In genomic region chr6:96521625-96522468, GRCh38 we compare ENCODE assay signal across 7 cellular contexts. TPM values are rescaled to one million over a fixed set of nuclear protein-coding genes. Genes with fewer than 3 reads are reported as not detected.
DNase-seq lines count a peak whose midpoint lies in the region; ATAC-seq and TF ChIP-seq lines count a peak whose summit lies in the region.

Gene UFL1, plus strand, starts transcription at chr6:96521806. Its CDS starts 68 bp downstream, at chr6:96521874.

- no peaks in the 10 kb centered on the region for H3K9me2 ChIP-seq in hepatocyte (replicated peaks; ENCODE audit: insufficient read depth)

- H3K36me3 ChIP-seq in hepatocyte (replicated peaks; ENCODE audit: insufficient read depth, low read depth) = no peaks in the 10 kb centered on the region

- peak; percentile 99 for TF ChIP-seq POLR2A in GM18505 (IDR thresholded peaks at IDR 0.05; ENCODE audit: borderline replicate concordance, extremely low read depth, insufficient read depth, insufficient read length)

- peaks cover 43% of the 10 kb centered on the region for H3K79me2 ChIP-seq in hepatocyte

- H4K20me1 ChIP-seq in hepatocyte (ENCODE audit: insufficient read depth, poor library complexity, severe bottlenecking) = no peaks in the 10 kb centered on the region

- H2AFZ ChIP-seq in hepatocyte = peak within 1 kb of the TSS; percentile 83

- peak; percentile 4 for TF ChIP-seq CTCF in astrocyte of the cerebellum (IDR thresholded peaks at IDR 0.05; ENCODE audit: low read depth, low read length, missing control alignments)
- TF ChIP-seq CTCF in hepatocyte (IDR thresholded peaks at IDR 0.05; ENCODE audit: poor library complexity) = no peak

- H3K27me3 ChIP-seq in hepatocyte = no peaks in the 10 kb centered on the region

- DNase-seq in NCI-H2029 (lab: John Stamatoyannopoulos, UW) = peak; percentile 90
- DNase-seq in T-helper 22 cell (ENCODE audit: low read depth) = peak; percentile 91
- peak; percentile 76 for DNase-seq in astrocyte of the cerebellum (ENCODE audit: low read depth)
- peak; percentile 98 for DNase-seq in hepatocyte (ENCODE audit: low spot score)
- peak; percentile 80 for DNase-seq in renal cortical epithelial cell (ENCODE audit: low read depth)

- H3K9me3 ChIP-seq in hepatocyte (ENCODE audit: low read depth) = no peaks in the 10 kb centered on the region

- ATAC-seq in GM18505 (IDR thresholded peaks at IDR 0.05; ENCODE audit: unreplicated experiment) (peak; percentile 98), HG02973 (IDR thresholded peaks at IDR 0.05; ENCODE audit: unreplicated experiment) (peak; percentile 97)

- peak within 1 kb of the TSS; percentile 91 for H3K4me2 ChIP-seq in hepatocyte

- peak within 1 kb of the TSS; percentile 99 for H3K27ac ChIP-seq in hepatocyte

- WGBS in hepatocyte (ENCODE audit: low lambda C conversion rate, missing lambda C conversion rate) = 2% methylated on average over 51 of the region's 64 CpGs

- H3K4me3 ChIP-seq in astrocyte of the cerebellum (ENCODE audit: low read depth, low read length) = peak within 1 kb of the TSS; percentile 88
- peak within 1 kb of the TSS; percentile 62 for H3K4me3 ChIP-seq in hepatocyte

- peaks cover 22% of the 10 kb centered on the region for H3K4me1 ChIP-seq in hepatocyte (ENCODE audit: insufficient read depth)

- in situ Hi-C loops in astrocyte of the cerebellum (cut with HindIII; ENCODE audit: low sequenced_read_pairs) = no loop called here

RNA-seq across cellular contexts. Expression of gene UFL1, which starts in this region (rescaled TPM):
- total RNA-seq in hepatocyte (40.3 and 42.4 TPM in 2 replicates), renal cortical epithelial cell (29.5 and 33.0 TPM in 2 replicates)
- 18.8 and 20.5 TPM in 2 replicates for polyA plus RNA-seq in hepatocyte

Comparison
In these comparisons a context has a peak if more than half of its experiments do, and no peak if none do; other contexts are left out.
1. Peak in every context shown above with its lines: DNase-seq, ATAC-seq, H3K4me3 ChIP-seq and H3K27ac ChIP-seq.